7 cellular contexts compared by ENCODE assay signal in the genomic region with DNA sequence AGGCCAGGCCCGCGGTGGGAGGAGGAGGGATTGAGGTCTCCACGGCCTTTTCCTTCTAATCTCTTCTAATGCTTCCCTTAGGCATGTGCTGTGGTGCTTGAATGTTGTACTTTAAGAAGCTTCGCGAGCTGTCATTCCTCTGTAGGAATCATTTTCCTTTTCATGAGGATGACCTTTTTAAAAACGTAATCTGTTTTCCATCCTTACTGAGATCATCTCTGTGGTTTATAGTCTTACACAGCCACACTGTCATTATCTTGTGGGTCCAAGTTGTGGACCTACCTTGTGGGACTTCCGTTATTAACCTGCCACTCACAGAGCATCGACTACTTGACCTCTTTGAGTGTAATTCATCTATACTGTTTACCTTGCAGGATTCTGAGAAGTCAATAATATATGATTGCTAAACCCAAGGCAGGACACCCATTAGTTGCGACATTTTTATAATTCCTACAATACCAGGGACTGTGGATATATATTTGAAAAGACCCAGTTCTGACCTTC. TPM values are rescaled to one million over a fixed set of nuclear protein-coding genes. Genes with fewer than 3 reads are reported as not detected.
DNase-seq lines count a peak whose midpoint lies in the region; ATAC-seq and TF ChIP-seq lines count a peak whose summit lies in the region.

No MANE protein-coding gene starts in this region.

- RAD21 ChIA-PET in HCT116 (lab: Charles Lee; ENCODE audit: low non-redundant PET in 1 of 2, low total read pairs in 2 of 2, uncharacterized antibody in 2 of 2, unreplicated experiment in 2 of 2), result no interaction called here

- no peaks in the 10 kb centered on the region for H3K9me2 ChIP-seq in HCT116 (ENCODE audit: insufficient read depth)

- H3K4me2 ChIP-seq in HCT116 (ENCODE audit: low read length), result peak overlapping the region; percentile 97

- CTCF ChIA-PET in HCT116 (lab: Charles Lee), result no interaction called here

- H3K36me3 Mint-ChIP-seq in stimulated activated effector memory CD8-positive, alpha-beta T cell treated with anti-CD3 and anti-CD28 coated beads, Interleukin-12 subunit alpha, Interleukin-12 subunit beta, amount 100 ng/mL, for 72 hours, result no peaks in the 10 kb centered on the region

- H4K20me1 ChIP-seq in HCT116 (ENCODE audit: insufficient read depth), result no peaks in the 10 kb centered on the region

- POLR2A ChIA-PET in HCT116 (lab: Charles Lee), result no interaction called here

- WGBS in iPS DF 6.9 (ENCODE audit: insufficient coverage, insufficient read length), result no CpG with 5 or more reads among the region's 9 CpGs

- no peak for DNase-seq in HCT116 (ENCODE audit: low read depth, low spot score)
- DNase-seq in iPS DF 6.9 (ENCODE audit: low read depth, low spot score), result no peak
- no peak for DNase-seq in stimulated activated effector memory CD8-positive, alpha-beta T cell treated with anti-CD3 and anti-CD28 coated beads, Interleukin-12 subunit alpha, Interleukin-12 subunit beta, amount 100 ng/mL, for 72 hours (ENCODE audit: low spot score in 2 of 2)
- no peak for DNase-seq in HUDEP-2 (lab: John Stamatoyannopoulos, UW; ENCODE audit: unreplicated experiment in 76 of 76)
- DNase-seq in kidney tubule cell (ENCODE audit: low spot score), result no peak

- H3K4me3 ChIP-seq in HCT116 (replicated peaks in 1 of 2; ENCODE audit: low read depth in 1 of 2, low read length in 2 of 2) (peak overlapping the region; percentile 71 to 73), WI38 (ENCODE audit: low read depth, low read length) (peak overlapping the region; percentile 67), iPS DF 6.9 (ENCODE audit: low read length) (peak overlapping the region; percentile 89; the same call in 1 of the 2 replicates)

- peaks cover 16% of the 10 kb centered on the region for H3K4me1 Mint-ChIP-seq in stimulated activated effector memory CD8-positive, alpha-beta T cell treated with anti-CD3 and anti-CD28 coated beads, Interleukin-12 subunit alpha, Interleukin-12 subunit beta, amount 100 ng/mL, for 72 hours

- no peak overlapping the region for H3K27ac Mint-ChIP-seq in stimulated activated effector memory CD8-positive, alpha-beta T cell treated with anti-CD3 and anti-CD28 coated beads, Interleukin-12 subunit alpha, Interleukin-12 subunit beta, amount 100 ng/mL, for 72 hours

- no peak for TF ChIP-seq POLR2A in HCT116 (IDR thresholded peaks at IDR 0.05; ENCODE audit: borderline replicate concordance, extremely low read depth, insufficient read depth, insufficient read length)

- ATAC-seq in HCT116 (no peak), HG03135 (IDR thresholded peaks at IDR 0.05; ENCODE audit: unreplicated experiment) (no peak)
- no peak for ATAC-seq in stimulated activated effector memory CD8-positive, alpha-beta T cell treated with anti-CD3 and anti-CD28 coated beads, Interleukin-12 subunit alpha, Interleukin-12 subunit beta, amount 100 ng/mL, for 72 hours

- no peak for TF ChIP-seq CTCF in HCT116 (IDR thresholded peaks at IDR 0.05 in 2 of 3, conservative IDR thresholded peaks at IDR 0.05 in 1 of 3; ENCODE audit: borderline replicate concordance in 1 of 3, insufficient read depth in 1 of 3, low read depth in 2 of 3, low read length in 2 of 3)
- TF ChIP-seq CTCF in WI38 (IDR thresholded peaks at IDR 0.05; ENCODE audit: low read depth, low read length), result no peak

- H3K9ac ChIP-seq in HCT116 (ENCODE audit: low read length), result peak overlapping the region; percentile 68

- no peaks in the 10 kb centered on the region for H3K36me3 ChIP-seq in HCT116 (ENCODE audit: control insufficient read depth in 1 of 2, insufficient read depth in 2 of 2, low read length in 2 of 2)
- H3K36me3 ChIP-seq in iPS DF 6.9 (ENCODE audit: control insufficient read depth, insufficient read depth, low read length), result no peaks in the 10 kb centered on the region

- H3K79me2 ChIP-seq in HCT116 (ENCODE audit: insufficient read depth, low read length), result no peaks in the 10 kb centered on the region

- H3K4me1 ChIP-seq in HCT116 (ENCODE audit: control insufficient read depth in 1 of 2, insufficient read depth in 2 of 2, low read length in 2 of 2), result peaks cover 3 to 28% of the 10 kb centered on the region in 2 experiments; a peak in 2 of 4 replicates
- H3K4me1 ChIP-seq in iPS DF 6.9 (ENCODE audit: control insufficient read depth, insufficient read depth, low read length), result no peaks in the 10 kb centered on the region

- H2AFZ ChIP-seq in HCT116 (ENCODE audit: low read depth, low read length, poor library complexity, severe bottlenecking), result peak overlapping the region; percentile 75

- H3K9me3 ChIP-seq in HCT116 (ENCODE audit: control insufficient read depth in 1 of 2, insufficient read depth in 1 of 2, low read depth in 1 of 2, low read length in 2 of 2), result no peaks in the 10 kb centered on the region
- H3K9me3 ChIP-seq in iPS DF 6.9 (ENCODE audit: control insufficient read depth, insufficient read depth, low read length), result no peaks in the 10 kb centered on the region

- BruUV-seq in HCT116 (replicated peaks; lab: Mats Ljungman, UMichigan), result TSS peak; percentile 56

- intact Hi-C loops in HCT116 (cut with micrococcal nuclease), result loop anchor here (5.0 kb wide), 1 partner anchor 394 kb away; no protein-coding TSS in a partner anchor

- TF ChIP-seq RAD21 in HCT116 (IDR thresholded peaks at IDR 0.05; ENCODE audit: low read depth), result no peak

- H3K27me3 ChIP-seq in HCT116 (ENCODE audit: insufficient read depth, low read length) (no peaks in the 10 kb centered on the region), iPS DF 6.9 (ENCODE audit: control insufficient read depth, insufficient read depth, low read length) (peaks cover 2% of the 10 kb centered on the region; the same call in 1 of the 2 replicates)

- H3K27ac ChIP-seq in HCT116 (ENCODE audit: low read depth, low read length), result peak overlapping the region; percentile 52; the same call in 1 of the 2 replicates
- no peak overlapping the region for H3K27ac ChIP-seq in iPS DF 6.9 (ENCODE audit: low read length)

- peak overlapping the region; percentile 79 for H3K4me3 Mint-ChIP-seq in stimulated activated effector memory CD8-positive, alpha-beta T cell treated with anti-CD3 and anti-CD28 coated beads, Interleukin-12 subunit alpha, Interleukin-12 subunit beta, amount 100 ng/mL, for 72 hours

- no peaks in the 10 kb centered on the region for H3K9me3 Mint-ChIP-seq in stimulated activated effector memory CD8-positive, alpha-beta T cell treated with anti-CD3 and anti-CD28 coated beads, Interleukin-12 subunit alpha, Interleukin-12 subunit beta, amount 100 ng/mL, for 72 hours

TF ChIP-seq in HCT116, 20 proteins besides CTCF, POLR2A, EP300 and RAD21:
- TF ChIP-seq, protein P1, sequence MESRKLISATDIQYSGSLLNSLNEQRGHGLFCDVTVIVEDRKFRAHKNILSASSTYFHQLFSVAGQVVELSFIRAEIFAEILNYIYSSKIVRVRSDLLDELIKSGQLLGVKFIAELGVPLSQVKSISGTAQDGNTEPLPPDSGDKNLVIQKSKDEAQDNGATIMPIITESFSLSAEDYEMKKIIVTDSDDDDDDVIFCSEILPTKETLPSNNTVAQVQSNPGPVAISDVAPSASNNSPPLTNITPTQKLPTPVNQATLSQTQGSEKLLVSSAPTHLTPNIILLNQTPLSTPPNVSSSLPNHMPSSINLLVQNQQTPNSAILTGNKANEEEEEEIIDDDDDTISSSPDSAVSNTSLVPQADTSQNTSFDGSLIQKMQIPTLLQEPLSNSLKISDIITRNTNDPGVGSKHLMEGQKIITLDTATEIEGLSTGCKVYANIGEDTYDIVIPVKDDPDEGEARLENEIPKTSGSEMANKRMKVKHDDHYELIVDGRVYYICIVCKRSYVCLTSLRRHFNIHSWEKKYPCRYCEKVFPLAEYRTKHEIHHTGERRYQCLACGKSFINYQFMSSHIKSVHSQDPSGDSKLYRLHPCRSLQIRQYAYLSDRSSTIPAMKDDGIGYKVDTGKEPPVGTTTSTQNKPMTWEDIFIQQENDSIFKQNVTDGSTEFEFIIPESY (IDR thresholded peaks at IDR 0.05; ENCODE audit: extremely low read depth, insufficient replicate concordance, low read length), result no peak
- TF ChIP-seq EZH2phosphoT487 (IDR thresholded peaks at IDR 0.05; ENCODE audit: borderline replicate concordance), result no peak
- 0 out of 2 replicates have a peak, but pooled peaks have one; percentile 22 for TF ChIP-seq SIN3A (IDR thresholded peaks at IDR 0.05; ENCODE audit: low read depth)
- TF ChIP-seq ZFX (IDR thresholded peaks at IDR 0.05), result peak; percentile 30; the same call in 1 of the 2 replicates
- no peak for TF ChIP-seq POLR2AphosphoS5 (IDR thresholded peaks at IDR 0.05; ENCODE audit: low read depth, low read length)
- TF ChIP-seq ZNF274 (IDR thresholded peaks at IDR 0.05; ENCODE audit: low read depth, low read length), result no peak

RNA-seq across cellular contexts. Expression of a gene that starts 0.7 kb away (rescaled TPM):
- 10.7 TPM for total RNA-seq in HCT116 (2021; ENCODE audit: unreplicated experiment)
- polyA plus RNA-seq in HCT116 (2012), result 6.3 and 7.4 TPM in 2 replicates

RNA-seq across cellular contexts. Expression of a gene that starts 0.9 kb away (rescaled TPM):
- 0.54 TPM for total RNA-seq in HCT116 (2021; ENCODE audit: unreplicated experiment)
- 0.31 and 0.53 TPM in 2 replicates for polyA plus RNA-seq in HCT116 (2012)

RNA-seq across cellular contexts. Expression of a gene that starts 34.2 kb away (rescaled TPM):
- total RNA-seq in HCT116 (2021; ENCODE audit: unreplicated experiment), result 0.57 TPM
- polyA plus RNA-seq in HCT116 (2012), result 0.05 and 0.10 TPM in 2 replicates
